Comparison of ENCODE assay signal across 10 cellular contexts in the genomic region with DNA sequence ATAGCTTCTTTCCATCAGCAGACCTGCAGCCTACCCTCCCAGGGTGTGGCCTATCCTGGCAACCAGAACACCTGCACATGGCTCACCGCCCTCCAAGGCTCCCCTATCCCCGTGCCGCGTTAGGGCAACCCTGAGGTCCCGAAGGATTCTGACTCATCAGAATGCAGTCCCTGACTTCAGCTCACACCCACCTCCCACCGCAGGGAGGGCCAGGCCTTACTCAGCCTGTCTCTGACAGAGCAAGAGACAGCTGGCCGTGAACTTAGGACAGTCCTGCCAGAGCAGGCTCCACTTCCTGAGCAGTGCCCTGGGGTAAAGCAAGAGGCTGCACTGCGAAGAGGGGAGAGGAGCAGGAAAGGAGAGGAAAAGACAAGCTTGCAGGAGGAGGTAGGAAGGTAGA.
DNase-seq lines count a peak whose midpoint lies in the region; ATAC-seq, FAIRE-seq and TF ChIP-seq lines count a peak whose summit lies in the region.
"Had no signal": no experiment of that assay in that cellular context is flagged by ENCODE, and none has a peak within 500 bp of the region (broad histone marks: within the 10 kb centered on the region; RNA-seq: fewer than 3 reads in every experiment).

No MANE protein-coding gene starts in this region.

- H3K36me3 Mint-ChIP-seq in CD14-positive monocyte = peaks cover 75 to 79% of the 10 kb centered on the region in 2 donors

- ATAC-seq in PC-3 = peak; percentile 95

- no TSS peak for BruUV-seq in PC-3 (replicated peaks; lab: Mats Ljungman, UMichigan)

- CTCF ChIA-PET in PC-3 (lab: Charles Lee) = no interaction called here

- H3K9me3 Mint-ChIP-seq in CD14-positive monocyte = peaks cover 0 to 2% (median 0%) of the 10 kb centered on the region in 7 donors

- H3K27me3 ChIP-seq in PC-3 (ENCODE audit: low read length) = no peaks in the 10 kb centered on the region
- no peaks in the 10 kb centered on the region for H3K27me3 ChIP-seq in neutrophil
- H3K27me3 ChIP-seq: esophagus muscularis mucosa had no signal

- H3K9me3 ChIP-seq in PC-3 (ENCODE audit: low read length) (no peaks in the 10 kb centered on the region), neutrophil (no peaks in the 10 kb centered on the region)
- H3K9me3 ChIP-seq: esophagus muscularis mucosa had no signal

- no peak overlapping the region for H3K4me3 Mint-ChIP-seq in CD14-positive monocyte

- H3K27ac Mint-ChIP-seq in CD14-positive monocyte = peak overlapping the region in 5 of 7 donors; percentile 8 to 73 (median 64)

- peaks cover 44% of the 10 kb centered on the region for H3K4me1 ChIP-seq in PC-3 (ENCODE audit: insufficient read depth, low read length)
- peaks cover 7% of the 10 kb centered on the region in 2 experiments for H3K4me1 ChIP-seq in neutrophil (ENCODE audit: control insufficient read depth in 1 of 2, insufficient read depth in 1 of 2, low read depth in 1 of 2, low read length in 1 of 2)

- H3K9ac ChIP-seq in PC-3 (ENCODE audit: low read length) = peak overlapping the region; percentile 62

- no peaks in the 10 kb centered on the region for H3K9me2 ChIP-seq in PC-3 (replicated peaks; ENCODE audit: low read length)

- DNase-seq in CD14-positive monocyte (ENCODE audit: low spot score) (no peak), PC-3 (peak; percentile 99), fibroblast of gingiva (ENCODE audit: low read depth) (peak; percentile 51), SIG-M5 (lab: John Stamatoyannopoulos, UW) (no peak), occipital lobe (lab: John Stamatoyannopoulos, UW) (no peak), NCI-H2196 treated with DMSO at 0.1 percent for 48 hours (lab: John Stamatoyannopoulos, UW; ENCODE audit: unreplicated experiment) (no peak), GM19239 (ENCODE audit: insufficient read length, low spot score) (no peak)
- DNase-seq: stimulated activated CD4-positive, alpha-beta T cell treated with anti-CD3 and anti-CD28 coated beads, Interleukin-4, amount 100 ng/mL, for 1 hour had no signal

- H3K4me3 ChIP-seq in PC-3 (ENCODE audit: low read length) (no peak overlapping the region), neutrophil (ENCODE audit: low read depth in 1 of 2, low read length in 1 of 2) (no peak overlapping the region)
- H3K4me3 ChIP-seq: esophagus muscularis mucosa had no signal

- H2AFZ ChIP-seq in PC-3 (ENCODE audit: low read length) = no peak overlapping the region

- no peak for FAIRE-seq in GM19239 (lab: Jason Lieb, UNC)

- H3K27ac ChIP-seq in PC-3 (ENCODE audit: low read length) (peak overlapping the region; percentile 83), neutrophil (peak overlapping the region; percentile 50)
- H3K27ac ChIP-seq: esophagus muscularis mucosa had no signal

- intact Hi-C loops in CD14-positive monocyte (cut with micrococcal nuclease) = no loop called here
- intact Hi-C loops in PC-3 (cut with micrococcal nuclease) = no loop called here

- no peaks in the 10 kb centered on the region for H3K79me2 ChIP-seq in PC-3 (ENCODE audit: low read length)

- H4K20me1 ChIP-seq in PC-3 (ENCODE audit: low read length) = no peaks in the 10 kb centered on the region

- peaks cover 21% of the 10 kb centered on the region for H3K4me1 Mint-ChIP-seq in CD14-positive monocyte

- POLR2A ChIA-PET in PC-3 (lab: Charles Lee; ENCODE audit: unreplicated experiment) = interaction anchor here (0.8 kb wide), 1 partner anchor 28 kb away, joined by 3 read pairs; no protein-coding TSS in a partner anchor

- no peak for TF ChIP-seq CTCF in CD14-positive monocyte (IDR thresholded peaks at IDR 0.05)
- no peak for TF ChIP-seq CTCF in PC-3 (conservative IDR thresholded peaks at IDR 0.05; ENCODE audit: low read depth, low read length)
- no peak for TF ChIP-seq CTCF in neutrophil (IDR thresholded peaks at IDR 0.05)

- H3K36me3 ChIP-seq in PC-3 (ENCODE audit: low read depth, low read length) = peaks cover 14% of the 10 kb centered on the region; the same call in 1 of the 2 replicates
- peaks cover 18% of the 10 kb centered on the region for H3K36me3 ChIP-seq in neutrophil

- H3K27me3 Mint-ChIP-seq in CD14-positive monocyte (ENCODE audit: low read depth in 3 of 3) = peaks cover 0 to 3% (median 1%) of the 10 kb centered on the region in 3 donors

- H3F3A ChIP-seq in PC-3 (ENCODE audit: low read length, unreplicated experiment) = no peaks in the 10 kb centered on the region

- H3K4me2 ChIP-seq in PC-3 (ENCODE audit: low read length) = peak overlapping the region; percentile 44

Comparison
In these comparisons a context has a peak if more than half of its experiments do, and no peak if none do; other contexts are left out.
1. DNase-seq: peak in PC-3 (single experiment) and fibroblast of gingiva (single experiment); none in CD14-positive monocyte (single experiment), SIG-M5 (single experiment), occipital lobe (single experiment), NCI-H2196 treated with DMSO at 0.1 percent for 48 hours (single experiment) and GM19239 (single experiment).